20 cellular contexts compared by ENCODE assay signal in the genomic region with DNA sequence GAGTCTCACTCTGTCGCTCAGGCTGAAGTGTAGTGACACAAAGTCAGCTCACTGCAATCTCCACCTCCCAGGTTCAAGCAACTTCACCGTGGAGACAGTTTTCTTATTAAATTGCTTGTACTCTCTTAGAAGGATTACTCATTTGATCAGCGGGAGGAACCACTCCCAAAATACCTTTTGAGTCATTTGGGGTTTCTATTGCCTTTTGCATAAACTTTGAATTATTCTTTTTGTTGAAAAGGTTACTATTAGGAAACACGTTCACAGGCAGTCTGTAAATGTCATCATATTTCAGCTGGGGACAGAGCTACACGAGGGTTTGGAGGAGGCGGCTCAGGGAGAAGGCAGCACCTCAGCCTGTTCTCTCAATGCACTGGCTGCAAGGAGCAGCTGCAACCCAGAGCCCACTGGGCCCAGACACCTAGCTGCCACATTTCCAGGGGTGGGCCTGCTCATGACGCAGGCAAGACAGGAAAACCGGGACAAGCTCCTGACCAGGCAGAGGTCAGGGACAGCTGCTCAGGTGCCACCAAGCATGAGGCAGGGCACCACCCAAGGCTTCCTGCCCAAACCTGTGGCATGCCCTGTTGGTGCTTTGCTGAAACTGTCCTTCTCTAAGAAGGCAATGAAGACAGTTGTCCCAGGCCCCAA.
DNase-seq lines count a peak whose midpoint lies in the region; ATAC-seq and TF ChIP-seq lines count a peak whose summit lies in the region.
"Had no signal": no experiment of that assay in that cellular context is flagged by ENCODE, and none has a peak within 500 bp of the region (broad histone marks: within the 10 kb centered on the region; RNA-seq: fewer than 3 reads in every experiment).

No MANE protein-coding gene starts in this region.

- H3K4me1 Mint-ChIP-seq in chondrocyte (ENCODE audit: low read depth) = peaks cover 16% of the 10 kb centered on the region
- peaks cover 16% of the 10 kb centered on the region for H3K4me1 Mint-ChIP-seq in type B pancreatic cell (ENCODE audit: unreplicated experiment)

- H3K9me2 ChIP-seq in HCT116 (ENCODE audit: insufficient read depth) = no peaks in the 10 kb centered on the region
- no peaks in the 10 kb centered on the region for H3K9me2 ChIP-seq in PC-9 (ENCODE audit: insufficient read depth)

- in situ Hi-C loops in G401 (cut with HindIII; ENCODE audit: low sequenced_read_pairs) = no loop called here

- H3F3A ChIP-seq in PC-9 (ENCODE audit: insufficient read depth, low read depth) = peaks cover 14% of the 10 kb centered on the region

- BruUV-seq in HCT116 (replicated peaks; lab: Mats Ljungman, UMichigan) (no TSS peak), PC-9 (replicated peaks; lab: Mats Ljungman, UMichigan) (no TSS peak)

- intact Hi-C loops in HCT116 (cut with micrococcal nuclease) (no loop called here), PC-9 (cut with micrococcal nuclease; ENCODE audit: unreplicated experiment) (loop anchor here (2.0 to 10.0 kb wide), 2 partner anchors 510 to 656 kb away; no protein-coding TSS in a partner anchor)

- H3K36me3 ChIP-seq in HCT116 (ENCODE audit: control insufficient read depth in 1 of 2, insufficient read depth in 2 of 2, low read length in 2 of 2) (no peaks in the 10 kb centered on the region), PC-9 (ENCODE audit: low read depth) (no peaks in the 10 kb centered on the region)
- H3K36me3 ChIP-seq: ascending aorta, gastrocnemius medialis had no signal

- no peaks in the 10 kb centered on the region for H3K9me3 Mint-ChIP-seq in chondrocyte (ENCODE audit: low read depth)
- H3K9me3 Mint-ChIP-seq in type B pancreatic cell = no peaks in the 10 kb centered on the region
- H3K9me3 Mint-ChIP-seq: activated CD8-positive, alpha-beta T cell treated with anti-CD3 and anti-CD28 coated beads for 36 hours; activated naive CD8-positive, alpha-beta T cell treated with anti-CD3 and anti-CD28 coated beads for 36 hours; central memory CD8-positive, alpha-beta T cell had no signal

- H4K20me1 ChIP-seq in HCT116 (ENCODE audit: insufficient read depth) (no peaks in the 10 kb centered on the region), PC-9 (ENCODE audit: insufficient read depth) (no peaks in the 10 kb centered on the region)

- POLR2A ChIA-PET in HCT116 (lab: Charles Lee) (no interaction called here), PC-9 (lab: Charles Lee; ENCODE audit: unreplicated experiment) (no interaction called here)

- no peak overlapping the region for H2AFZ ChIP-seq in HCT116 (ENCODE audit: low read depth, low read length, poor library complexity, severe bottlenecking)
- H2AFZ ChIP-seq in PC-9 = peak overlapping the region; percentile 36; the same call in 1 of the 2 replicates
- H2AFZ ChIP-seq: hepatocyte had no signal

- H3K36me3 Mint-ChIP-seq in chondrocyte (ENCODE audit: low read depth) (no peaks in the 10 kb centered on the region), type B pancreatic cell (no peaks in the 10 kb centered on the region)
- H3K36me3 Mint-ChIP-seq: activated naive CD8-positive, alpha-beta T cell treated with anti-CD3 and anti-CD28 coated beads for 36 hours; CD4-positive, CD25-positive, alpha-beta regulatory T cell had no signal

- H3K27me3 Mint-ChIP-seq in chondrocyte (ENCODE audit: low read depth) (no peaks in the 10 kb centered on the region), type B pancreatic cell (peaks cover 31% of the 10 kb centered on the region)

- TF ChIP-seq RAD21 in HCT116 (IDR thresholded peaks at IDR 0.05; ENCODE audit: low read depth) = no peak

- CTCF ChIA-PET in HCT116 (lab: Charles Lee) = interaction anchor here (1.0 to 1.7 kb wide), 5 partner anchors 9 to 509 kb away, joined by 3 to 19 read pairs (median 4); no protein-coding TSS in a partner anchor
- CTCF ChIA-PET in PC-9 (lab: Charles Lee) = interaction anchor here (0.7 to 0.9 kb wide), 2 partner anchors 351 to 510 kb away, joined by 3 to 4 read pairs; no protein-coding TSS in a partner anchor

- H3K27ac Mint-ChIP-seq in chondrocyte (ENCODE audit: unreplicated experiment) (no peak overlapping the region), type B pancreatic cell (peak overlapping the region; percentile 70)
- H3K27ac Mint-ChIP-seq: activated CD8-positive, alpha-beta T cell treated with anti-CD3 and anti-CD28 coated beads for 36 hours; activated naive CD8-positive, alpha-beta T cell treated with anti-CD3 and anti-CD28 coated beads for 36 hours had no signal

- H3K4me2 ChIP-seq in HCT116 (ENCODE audit: low read length) (no peak overlapping the region), PC-9 (peak overlapping the region; percentile 68)
- H3K4me2 ChIP-seq: hepatocyte had no signal

- H3K79me2 ChIP-seq in HCT116 (ENCODE audit: insufficient read depth, low read length) = no peaks in the 10 kb centered on the region
- H3K79me2 ChIP-seq in PC-9 (ENCODE audit: low read depth) = no peaks in the 10 kb centered on the region
- H3K79me2 ChIP-seq: hepatocyte had no signal

- RAD21 ChIA-PET in HCT116 (lab: Charles Lee; ENCODE audit: low non-redundant PET in 1 of 2, low total read pairs in 2 of 2, uncharacterized antibody in 2 of 2, unreplicated experiment in 2 of 2) = interaction anchor here in 1 of 2 experiments (1.0 kb wide), 1 partner anchor 510 kb away, joined by 3 read pairs; no protein-coding TSS in a partner anchor

- H3K4me3 Mint-ChIP-seq in chondrocyte (ENCODE audit: unreplicated experiment) (no peak overlapping the region), type B pancreatic cell (no peak overlapping the region)
- H3K4me3 Mint-ChIP-seq: activated CD8-positive, alpha-beta T cell treated with anti-CD3 and anti-CD28 coated beads for 36 hours; activated naive CD8-positive, alpha-beta T cell treated with anti-CD3 and anti-CD28 coated beads for 36 hours; CD4-positive, CD25-positive, alpha-beta regulatory T cell; central memory CD8-positive, alpha-beta T cell had no signal

- H3K4me3 ChIP-seq in HCT116 (replicated peaks in 1 of 2; ENCODE audit: low read depth in 1 of 2, low read length in 2 of 2) = no peak overlapping the region
- no peak overlapping the region for H3K4me3 ChIP-seq in PC-9
- H3K4me3 ChIP-seq: ascending aorta, gastrocnemius medialis, hepatocyte had no signal

- no peaks in the 10 kb centered on the region for H3K9me3 ChIP-seq in HCT116 (ENCODE audit: control insufficient read depth in 1 of 2, insufficient read depth in 1 of 2, low read depth in 1 of 2, low read length in 2 of 2)
- H3K9me3 ChIP-seq in PC-9 (ENCODE audit: insufficient read depth, low read depth) = no peaks in the 10 kb centered on the region
- H3K9me3 ChIP-seq: ascending aorta, gastrocnemius medialis had no signal

- no peak overlapping the region for H3K9ac ChIP-seq in HCT116 (ENCODE audit: low read length)

- TF ChIP-seq CTCF in HCT116 (IDR thresholded peaks at IDR 0.05 in 2 of 3, conservative IDR thresholded peaks at IDR 0.05 in 1 of 3; ENCODE audit: borderline replicate concordance in 1 of 3, insufficient read depth in 1 of 3, low read depth in 2 of 3, low read length in 2 of 3) (no peak), PC-9 (conservative IDR thresholded peaks at IDR 0.05) (no peak), chondrocyte (IDR thresholded peaks at IDR 0.05) (no peak), type B pancreatic cell (conservative IDR thresholded peaks at IDR 0.05) (no peak)

- peaks cover 0 to 6% of the 10 kb centered on the region in 2 experiments; a peak in 1 of 4 replicates for H3K4me1 ChIP-seq in HCT116 (ENCODE audit: control insufficient read depth in 1 of 2, insufficient read depth in 2 of 2, low read length in 2 of 2)
- peaks cover 31% of the 10 kb centered on the region for H3K4me1 ChIP-seq in PC-9 (replicated peaks; ENCODE audit: insufficient read depth)
- H3K4me1 ChIP-seq: ascending aorta, gastrocnemius medialis had no signal

- ATAC-seq in HCT116 = peak; percentile 22; the same call in 1 of the 2 replicates
- no peak for ATAC-seq in GM21786 (IDR thresholded peaks at IDR 0.05; ENCODE audit: unreplicated experiment)
- ATAC-seq: activated CD8-positive, alpha-beta T cell treated with anti-CD3 and anti-CD28 coated beads for 36 hours; gastrocnemius medialis; left lobe of liver; Panc1 had no signal

- no peak for DNase-seq in HCT116 (ENCODE audit: low read depth, low spot score)
- DNase-seq in PC-9 = peak in 1 of 2 experiments; percentile 93
- DNase-seq in chondrocyte (ENCODE audit: low spot score) = peak; percentile 37
- no peak for DNase-seq in type B pancreatic cell (ENCODE audit: extremely low spot score, unreplicated experiment)
- DNase-seq in DMS 273 (lab: John Stamatoyannopoulos, UW; ENCODE audit: unreplicated experiment) = no peak
- DNase-seq in G401 (ENCODE audit: low spot score) = no peak
- DNase-seq: activated CD4-positive, CD25-positive, alpha-beta regulatory T cell treated with anti-CD3 and anti-CD28 coated beads, Interleukin-2, amount 50 U/mL, for 72 hours; activated effector memory CD4-positive, alpha-beta T cell treated with Interleukin-2 at 50 U/mL for 16 hours; activated naive CD8-positive, alpha-beta T cell treated with anti-CD3 and anti-CD28 coated beads for 36 hours; activated T-cell treated with anti-CD3 and anti-CD28 coated beads for 4 hours; CD4-positive, CD25-positive, alpha-beta regulatory T cell; gastrocnemius medialis; small intestine had no signal

- H3K27me3 ChIP-seq in HCT116 (ENCODE audit: insufficient read depth, low read length) (peaks cover 21% of the 10 kb centered on the region; the same call in 1 of the 2 replicates), PC-9 (ENCODE audit: insufficient read depth, low read depth) (no peaks in the 10 kb centered on the region)
- H3K27me3 ChIP-seq: ascending aorta had no signal

- TF ChIP-seq POLR2A in HCT116 (IDR thresholded peaks at IDR 0.05; ENCODE audit: borderline replicate concordance, extremely low read depth, insufficient read depth, insufficient read length) = no peak

- H3K27ac ChIP-seq in HCT116 (ENCODE audit: low read depth, low read length) (no peak overlapping the region), PC-9 (peak overlapping the region; percentile 53)
- H3K27ac ChIP-seq: ascending aorta, gastrocnemius medialis, hepatocyte had no signal

TF ChIP-seq in HCT116, 20 proteins besides CTCF, POLR2A, EP300 and RAD21 (continues in another document):
- TF ChIP-seq, protein P1, sequence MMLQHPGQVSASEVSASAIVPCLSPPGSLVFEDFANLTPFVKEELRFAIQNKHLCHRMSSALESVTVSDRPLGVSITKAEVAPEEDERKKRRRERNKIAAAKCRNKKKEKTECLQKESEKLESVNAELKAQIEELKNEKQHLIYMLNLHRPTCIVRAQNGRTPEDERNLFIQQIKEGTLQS (IDR thresholded peaks at IDR 0.05) = no peak
- no peak for TF ChIP-seq POLR2AphosphoS5 (IDR thresholded peaks at IDR 0.05; ENCODE audit: low read depth, low read length)
- TF ChIP-seq EZH2phosphoT487 (IDR thresholded peaks at IDR 0.05; ENCODE audit: borderline replicate concordance) = no peak
- TF ChIP-seq ZNF274 (IDR thresholded peaks at IDR 0.05; ENCODE audit: low read depth, low read length) = no peak
